Comparison of ENCODE assay signal across 1 cellular context in the genomic region with DNA sequence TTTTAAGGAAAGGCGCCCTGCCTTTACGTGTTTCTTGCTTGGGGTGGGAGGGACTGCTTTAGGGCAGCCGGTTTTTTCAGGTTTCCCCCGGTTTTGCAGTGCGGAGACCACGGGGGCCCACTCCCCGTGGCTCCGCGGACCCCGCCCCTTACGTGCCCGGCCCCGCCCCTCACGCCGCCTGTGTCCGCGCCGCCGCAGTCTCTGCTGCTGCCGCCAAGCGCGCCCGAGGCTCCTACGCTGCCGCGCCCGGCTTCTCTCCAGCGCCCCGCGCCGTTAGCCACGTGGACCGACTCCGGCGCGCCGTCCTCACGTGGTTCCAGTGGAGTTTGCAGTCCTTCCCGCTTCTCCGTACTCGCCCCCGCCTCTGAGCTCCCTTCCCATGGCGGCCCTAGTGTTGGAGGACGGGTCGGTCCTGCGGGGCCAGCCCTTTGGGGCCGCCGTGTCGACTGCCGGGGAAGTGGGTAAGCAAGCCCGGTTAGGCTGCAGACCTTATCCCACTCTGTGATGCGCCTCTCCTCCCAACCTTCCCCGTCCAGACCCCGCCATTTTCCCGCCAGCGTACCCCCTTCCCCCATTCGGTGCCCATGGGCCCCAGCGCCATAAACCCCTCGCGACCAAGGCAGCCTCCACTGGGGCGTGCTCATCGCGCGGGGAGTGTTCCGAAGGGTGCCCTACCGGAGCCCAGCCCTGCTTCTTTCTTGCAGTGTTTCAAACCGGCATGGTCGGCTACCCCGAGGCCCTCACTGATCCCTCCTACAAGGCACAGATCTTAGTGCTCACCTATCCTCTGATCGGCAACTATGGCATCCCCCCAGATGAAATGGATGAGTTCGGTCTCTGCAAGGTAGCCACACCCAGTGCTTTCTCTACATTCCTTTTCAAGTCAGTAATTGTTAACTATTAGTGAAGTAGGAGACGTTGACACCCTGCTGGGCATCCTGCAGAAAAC.
TF ChIP-seq lines count a peak whose summit lies in the region.

Gene CAD (plus strand): TSS at position 197 of the 949 bp plus-strand sequence. CDS start 183 bp downstream, at position 380.

TF ChIP-seq in HEK293, 187 proteins besides CTCF, POLR2A, EP300 and RAD21 (continued from another document):
- TF ChIP-seq ZNF449 (tag by site-specific recombination; IDR thresholded peaks at IDR 0.05) = no peak
- TF ChIP-seq ZNF354C (tag by site-specific recombination; IDR thresholded peaks at IDR 0.05; ENCODE audit: borderline replicate concordance, low read depth) = no peak
- no peak for TF ChIP-seq ZNF404 (tag by site-specific recombination; IDR thresholded peaks at IDR 0.05)
- TF ChIP-seq ZNF48 (tag by site-specific recombination; IDR thresholded peaks at IDR 0.05) = no peak
- no peak for TF ChIP-seq ZNF121 (tag by site-specific recombination; IDR thresholded peaks at IDR 0.05)
- peak; percentile 36; the same call in 1 of the 2 replicates for TF ChIP-seq ZNF561 (tag by site-specific recombination; IDR thresholded peaks at IDR 0.05; ENCODE audit: borderline replicate concordance)
- TF ChIP-seq ZNF2 (tag by site-specific recombination; IDR thresholded peaks at IDR 0.05) = peak; percentile 77; the same call in 1 of the 2 replicates
- TF ChIP-seq ZNF830 (tag by site-specific recombination; IDR thresholded peaks at IDR 0.05; ENCODE audit: low read depth) = no peak
- TF ChIP-seq ZNF24 (tag by site-specific recombination; IDR thresholded peaks at IDR 0.05) = no peak
- TF ChIP-seq ZNF248 (tag by site-specific recombination; IDR thresholded peaks at IDR 0.05) = no peak
- TF ChIP-seq ZNF473 (tag by site-specific recombination; IDR thresholded peaks at IDR 0.05) = no peak
- no peak for TF ChIP-seq ZNF18 (tag by site-specific recombination; IDR thresholded peaks at IDR 0.05)
- no peak for TF ChIP-seq ZNF776 (tag by site-specific recombination; IDR thresholded peaks at IDR 0.05; ENCODE audit: borderline replicate concordance)
- TF ChIP-seq ZNF76 (tag by site-specific recombination; IDR thresholded peaks at IDR 0.05; ENCODE audit: borderline replicate concordance, low read depth) = peak; percentile 74; the same call in 1 of the 2 replicates
- TF ChIP-seq ZNF624 (tag by site-specific recombination; IDR thresholded peaks at IDR 0.05) = no peak
- TF ChIP-seq, protein P1, sequence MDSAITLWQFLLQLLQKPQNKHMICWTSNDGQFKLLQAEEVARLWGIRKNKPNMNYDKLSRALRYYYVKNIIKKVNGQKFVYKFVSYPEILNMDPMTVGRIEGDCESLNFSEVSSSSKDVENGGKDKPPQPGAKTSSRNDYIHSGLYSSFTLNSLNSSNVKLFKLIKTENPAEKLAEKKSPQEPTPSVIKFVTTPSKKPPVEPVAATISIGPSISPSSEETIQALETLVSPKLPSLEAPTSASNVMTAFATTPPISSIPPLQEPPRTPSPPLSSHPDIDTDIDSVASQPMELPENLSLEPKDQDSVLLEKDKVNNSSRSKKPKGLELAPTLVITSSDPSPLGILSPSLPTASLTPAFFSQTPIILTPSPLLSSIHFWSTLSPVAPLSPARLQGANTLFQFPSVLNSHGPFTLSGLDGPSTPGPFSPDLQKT (IDR thresholded peaks at IDR 0.05; ENCODE audit: borderline replicate concordance, low read depth, low read length) = no peak
- no peak for TF ChIP-seq ZBTB21 (tag by site-specific recombination; IDR thresholded peaks at IDR 0.05)
- TF ChIP-seq ZNF433 (tag by site-specific recombination; IDR thresholded peaks at IDR 0.05; ENCODE audit: low read depth) = no peak
- TF ChIP-seq ZNF140 (tag by site-specific recombination; IDR thresholded peaks at IDR 0.05) = no peak
- no peak for TF ChIP-seq ZNF837 (tag by site-specific recombination; IDR thresholded peaks at IDR 0.05)
- TF ChIP-seq ZNF596 (tag by site-specific recombination; IDR thresholded peaks at IDR 0.05) = no peak
- peak; percentile 65; the same call in 1 of the 2 replicates for TF ChIP-seq ZNF391 (tag by site-specific recombination; IDR thresholded peaks at IDR 0.05; ENCODE audit: borderline replicate concordance, low read depth)
- TF ChIP-seq ZNF529 (tag by site-specific recombination; IDR thresholded peaks at IDR 0.05; ENCODE audit: insufficient replicate concordance) = no peak
- TF ChIP-seq, protein P2, sequence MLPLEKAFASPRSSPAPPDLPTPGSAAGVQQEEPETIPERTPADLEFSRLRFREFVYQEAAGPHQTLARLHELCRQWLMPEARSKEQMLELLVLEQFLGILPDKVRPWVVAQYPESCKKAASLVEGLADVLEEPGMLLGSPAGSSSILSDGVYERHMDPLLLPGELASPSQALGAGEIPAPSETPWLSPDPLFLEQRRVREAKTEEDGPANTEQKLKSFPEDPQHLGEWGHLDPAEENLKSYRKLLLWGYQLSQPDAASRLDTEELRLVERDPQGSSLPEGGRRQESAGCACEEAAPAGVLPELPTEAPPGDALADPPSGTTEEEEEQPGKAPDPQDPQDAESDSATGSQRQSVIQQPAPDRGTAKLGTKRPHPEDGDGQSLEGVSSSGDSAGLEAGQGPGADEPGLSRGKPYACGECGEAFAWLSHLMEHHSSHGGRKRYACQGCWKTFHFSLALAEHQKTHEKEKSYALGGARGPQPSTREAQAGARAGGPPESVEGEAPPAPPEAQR (tag by site-specific recombination; IDR thresholded peaks at IDR 0.05) = no peak
- TF ChIP-seq ZNF544 (tag by site-specific recombination; IDR thresholded peaks at IDR 0.05) = no peak
- TF ChIP-seq ZNF426 (tag by site-specific recombination; IDR thresholded peaks at IDR 0.05) = no peak
- no peak for TF ChIP-seq ZNF416 (tag by site-specific recombination; IDR thresholded peaks at IDR 0.05)
- TF ChIP-seq TSHZ1 (tag by site-specific recombination; IDR thresholded peaks at IDR 0.05; ENCODE audit: borderline replicate concordance) = no peak
- peak; percentile 60; the same call in 1 of the 2 replicates for TF ChIP-seq ZNF610 (tag by site-specific recombination; IDR thresholded peaks at IDR 0.05; ENCODE audit: borderline replicate concordance)
- TF ChIP-seq, protein P3, sequence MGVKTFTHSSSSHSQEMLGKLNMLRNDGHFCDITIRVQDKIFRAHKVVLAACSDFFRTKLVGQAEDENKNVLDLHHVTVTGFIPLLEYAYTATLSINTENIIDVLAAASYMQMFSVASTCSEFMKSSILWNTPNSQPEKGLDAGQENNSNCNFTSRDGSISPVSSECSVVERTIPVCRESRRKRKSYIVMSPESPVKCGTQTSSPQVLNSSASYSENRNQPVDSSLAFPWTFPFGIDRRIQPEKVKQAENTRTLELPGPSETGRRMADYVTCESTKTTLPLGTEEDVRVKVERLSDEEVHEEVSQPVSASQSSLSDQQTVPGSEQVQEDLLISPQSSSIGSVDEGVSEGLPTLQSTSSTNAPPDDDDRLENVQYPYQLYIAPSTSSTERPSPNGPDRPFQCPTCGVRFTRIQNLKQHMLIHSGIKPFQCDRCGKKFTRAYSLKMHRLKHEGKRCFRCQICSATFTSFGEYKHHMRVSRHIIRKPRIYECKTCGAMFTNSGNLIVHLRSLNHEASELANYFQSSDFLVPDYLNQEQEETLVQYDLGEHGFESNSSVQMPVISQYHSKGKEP (tag by site-specific recombination; IDR thresholded peaks at IDR 0.05) = no peak
- TF ChIP-seq GLI4 (tag by site-specific recombination; IDR thresholded peaks at IDR 0.05) = 0 out of 2 replicates have a peak, but pooled peaks have one; percentile 25
- no peak for TF ChIP-seq SCRT1 (tag by site-specific recombination; IDR thresholded peaks at IDR 0.05; ENCODE audit: borderline replicate concordance)
- peak; percentile 66 for TF ChIP-seq SP3 (tag by site-specific recombination; IDR thresholded peaks at IDR 0.05)
